In the genomic region with DNA sequence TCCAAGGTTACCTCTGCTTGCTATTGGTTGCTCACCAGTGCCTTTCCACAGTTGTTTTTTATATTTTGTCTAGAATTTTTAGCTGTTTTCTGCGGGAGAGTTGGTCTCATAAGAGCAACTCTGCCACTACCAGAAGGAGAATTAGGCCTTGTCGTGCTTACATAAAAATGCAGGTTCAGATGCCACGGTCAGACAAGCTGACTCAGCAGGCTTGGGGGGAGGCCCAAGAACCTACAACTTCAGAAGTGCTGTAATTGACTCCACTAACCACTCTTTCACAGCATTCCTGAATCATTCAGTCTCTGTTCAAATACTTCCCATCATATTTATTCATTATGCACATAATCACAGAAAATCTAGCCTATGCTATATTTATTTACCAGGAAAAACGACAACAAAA, we compare ENCODE assay signal across 2 cellular contexts.
TF ChIP-seq lines count a peak whose summit lies in the region.

No MANE protein-coding gene starts in this region.

TF ChIP-seq in HepG2, 621 proteins besides CTCF, POLR2A, EP300 and RAD21:
- TF ChIP-seq, protein P1, sequence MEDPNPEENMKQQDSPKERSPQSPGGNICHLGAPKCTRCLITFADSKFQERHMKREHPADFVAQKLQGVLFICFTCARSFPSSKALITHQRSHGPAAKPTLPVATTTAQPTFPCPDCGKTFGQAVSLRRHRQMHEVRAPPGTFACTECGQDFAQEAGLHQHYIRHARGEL (CRISPR knock-in tag; IDR thresholded peaks at IDR 0.05), result no peak
- peak; percentile 63 for TF ChIP-seq MAFF (IDR thresholded peaks at IDR 0.05; ENCODE audit: low read depth, low read length)
- TF ChIP-seq MAFK (conservative IDR thresholded peaks at IDR 0.05 in 1 of 2, IDR thresholded peaks at IDR 0.05 in 1 of 2; ENCODE audit: low read length in 2 of 2), result peak; percentile 53 to 84; a peak in 3 of 4 replicates

TF ChIP-seq in IMR-90, 13 proteins besides CTCF, POLR2A, EP300 and RAD21:
- TF ChIP-seq RFX5 (IDR thresholded peaks at IDR 0.05; ENCODE audit: low read depth, low read length) (no peak), MAFK (IDR thresholded peaks at IDR 0.05; ENCODE audit: low read depth, low read length) (peak; percentile 73)
